ENCODE assay signal across 16 cellular contexts in the genomic region with DNA sequence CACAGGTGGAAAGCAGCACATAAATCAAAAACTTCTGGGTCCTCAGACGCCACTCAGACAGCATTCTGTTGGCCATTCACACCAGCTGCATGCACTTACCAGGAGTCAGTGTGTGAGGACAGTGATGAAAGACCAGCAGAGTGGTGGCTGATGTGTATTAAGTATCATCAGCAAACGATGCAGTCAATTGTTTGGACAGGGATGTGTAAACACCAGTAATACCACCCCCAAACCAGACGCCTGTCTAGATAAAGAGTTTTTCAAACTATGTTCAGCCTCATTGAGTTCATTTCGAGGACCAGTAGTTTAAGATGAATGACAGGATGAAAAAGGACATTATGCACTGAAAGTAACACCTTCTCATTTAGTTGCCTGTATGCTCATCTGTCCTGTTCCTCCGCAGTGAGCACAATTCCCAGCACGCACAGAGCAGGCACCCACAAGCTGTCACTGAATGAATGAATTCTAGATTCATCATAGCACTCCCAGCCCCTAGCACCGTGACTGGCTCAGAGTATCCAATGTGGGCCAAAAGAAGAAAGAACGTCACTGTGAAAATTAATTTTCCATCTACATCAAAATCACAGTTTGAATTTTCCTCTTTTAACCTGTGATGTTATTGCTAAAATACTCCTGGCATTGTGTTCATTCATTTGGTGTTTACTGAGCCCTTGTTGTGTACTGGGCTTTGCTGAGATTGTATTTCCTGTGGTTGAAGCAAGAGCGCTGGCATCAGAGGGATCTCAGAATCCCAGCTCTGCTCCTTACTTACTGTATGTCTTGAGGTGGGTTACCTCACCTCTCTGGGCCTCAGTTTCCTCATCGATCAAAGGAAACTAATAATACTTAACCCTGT.
A peak's percentile ranks its signal among the peaks of the same experiment; 100 is the strongest.
DNase-seq lines count a peak whose midpoint lies in the region; TF ChIP-seq lines count a peak whose summit lies in the region.
"Had no signal": no experiment of that assay in that cellular context is flagged by ENCODE, and none has a peak within 500 bp of the region (broad histone marks: within the 10 kb centered on the region; RNA-seq: fewer than 3 reads in every experiment).

No MANE protein-coding gene starts in this region.

- H3K27me3 ChIP-seq in suprapubic skin: peaks cover 5% of the 10 kb centered on the region
- H3K27me3 ChIP-seq in H9 (ENCODE audit: insufficient read depth, low read length): no peaks in the 10 kb centered on the region
- H3K27me3 ChIP-seq in sigmoid colon: no peaks in the 10 kb centered on the region
- H3K27me3 ChIP-seq: adrenal gland had no signal

- intact Hi-C loops in sigmoid colon (cut with DNase I) (no loop called here), MCF 10A (cut with micrococcal nuclease) (no loop called here)

- H3K9me3 Mint-ChIP-seq in H9: no peaks in the 10 kb centered on the region
- H3K9me3 Mint-ChIP-seq in MCF 10A (ENCODE audit: unreplicated experiment): peaks cover 9% of the 10 kb centered on the region

- H3K18ac ChIP-seq in H9 (ENCODE audit: insufficient read length, low read depth, low read length): no peak overlapping the region

- DNase-seq in NCI-H1436 treated with DMSO at 0.1 percent for 48 hours (lab: John Stamatoyannopoulos, UW) (peak; percentile 14), NCI-H1436 (lab: John Stamatoyannopoulos, UW) (no peak), NCI-H2107 treated with DMSO at 0.1 percent for 48 hours (lab: John Stamatoyannopoulos, UW; ENCODE audit: unreplicated experiment) (peak; percentile 97), suprapubic skin (ENCODE audit: low spot score in 2 of 2) (no peak), H9 (no peak), sigmoid colon (no peak), MCF 10A (ENCODE audit: unreplicated experiment) (no peak)
- DNase-seq: Kasumi-1; midbrain; NCI-H524 treated with DMSO at 0.1 percent for 48 hours; stimulated activated CD4-positive, alpha-beta T cell treated with anti-CD3 and anti-CD28 coated beads, Interleukin-4, amount 100 ng/mL, for 4 hours; T-cell had no signal

- H3K4me1 ChIP-seq in suprapubic skin (no peaks in the 10 kb centered on the region), H9 (ENCODE audit: insufficient read depth, low read length) (no peaks in the 10 kb centered on the region), sigmoid colon (no peaks in the 10 kb centered on the region)

- no peaks in the 10 kb centered on the region for H3K36me3 ChIP-seq in suprapubic skin
- no peaks in the 10 kb centered on the region for H3K36me3 ChIP-seq in sigmoid colon
- H3K36me3 ChIP-seq: adrenal gland, neutrophil had no signal

- H3K79me1 ChIP-seq in H9 (ENCODE audit: insufficient read depth, low read depth, low read length, poor library complexity, severe bottlenecking): no peaks in the 10 kb centered on the region

- H3K9me3 ChIP-seq in suprapubic skin (no peaks in the 10 kb centered on the region), H9 (ENCODE audit: control insufficient read depth, low read depth, low read length) (no peaks in the 10 kb centered on the region), sigmoid colon (no peaks in the 10 kb centered on the region)
- H3K9me3 ChIP-seq: adrenal gland, neutrophil had no signal

- no peak for TF ChIP-seq EP300 in suprapubic skin (IDR thresholded peaks at IDR 0.05)
- no peak for TF ChIP-seq EP300 in sigmoid colon (IDR thresholded peaks at IDR 0.05)

- H2BK120ac ChIP-seq in H9 (ENCODE audit: low read depth, low read length, poor library complexity, severe bottlenecking): no peak overlapping the region

- H2BK15ac ChIP-seq in H9 (ENCODE audit: low read depth, low read length): no peak overlapping the region

- no peaks in the 10 kb centered on the region for H4K20me1 ChIP-seq in H9 (ENCODE audit: control insufficient read depth, insufficient read depth, insufficient read length)

- H3K27ac ChIP-seq in VCaP (peak overlapping the region; percentile 50; the same call in 1 of the 2 replicates), suprapubic skin (peak overlapping the region; percentile 74), H9 (ENCODE audit: insufficient read length, low read depth, low read length) (no peak overlapping the region), sigmoid colon (no peak overlapping the region)
- H3K27ac ChIP-seq: 22Rv1, neutrophil had no signal

- CTCF ChIA-PET in MCF 10A (lab: Yijun Ruan, JAX): no interaction called here

- H3K79me2 ChIP-seq in H9 (ENCODE audit: insufficient read depth, low read length): no peaks in the 10 kb centered on the region

- H2AK5ac ChIP-seq in H9 (ENCODE audit: insufficient read length, low read length): no peak overlapping the region

- H3K36me3 Mint-ChIP-seq in H9 (ENCODE audit: insufficient read depth in 1 of 3, low read depth in 3 of 3): no peaks in the 10 kb centered on the region; a peak in 1 of 7 replicates
- H3K36me3 Mint-ChIP-seq in MCF 10A (ENCODE audit: insufficient read depth, unreplicated experiment): no peaks in the 10 kb centered on the region
- H3K36me3 Mint-ChIP-seq: T-cell had no signal

- H2BK5ac ChIP-seq in H9 (ENCODE audit: insufficient read length, low read length): no peak overlapping the region

- no peak overlapping the region for H3K9ac ChIP-seq in H9 (ENCODE audit: extremely low read depth, insufficient read length, low read length)

- POLR2A ChIA-PET in MCF 10A (lab: Yijun Ruan, JAX): no interaction called here

- no peak overlapping the region for H3T11ph ChIP-seq in H9 (ENCODE audit: low read length)

- H3K4me2 ChIP-seq in H9 (ENCODE audit: insufficient read depth, insufficient read length, low read length): no peak overlapping the region

- 77% methylated on average over 9 of the region's 10 CpGs for WGBS in suprapubic skin
- WGBS in H9 (ENCODE audit: extremely low coverage, insufficient read length, low lambda C conversion rate): no CpG with 5 or more reads among the region's 10 CpGs
- WGBS in sigmoid colon, 2 donors: 72 to 77% methylated on average over 10 of the region's 10 CpGs

- H4K8ac ChIP-seq in H9 (replicated peaks; ENCODE audit: insufficient read length, low read depth, low read length): no peak overlapping the region

- H3K4me3 Mint-ChIP-seq in H9: no peak overlapping the region
- H3K4me3 Mint-ChIP-seq in MCF 10A (ENCODE audit: unreplicated experiment): no peak overlapping the region
- H3K4me3 Mint-ChIP-seq: T-cell had no signal

- TF ChIP-seq CTCF in VCaP (conservative IDR thresholded peaks at IDR 0.05) (no peak), suprapubic skin (IDR thresholded peaks at IDR 0.05) (no peak), H9 (conservative IDR thresholded peaks at IDR 0.05) (no peak), sigmoid colon (IDR thresholded peaks at IDR 0.05) (no peak), MCF 10A (IDR thresholded peaks at IDR 0.05; ENCODE audit: unreplicated experiment) (no peak)

- no peak overlapping the region for H4K91ac ChIP-seq in H9 (ENCODE audit: insufficient read length, low read depth, low read length)

- no peak overlapping the region for H3K56ac ChIP-seq in H9 (ENCODE audit: insufficient read length, low read depth, low read length)

- no TSS peak for BruUV-seq in MCF 10A (replicated peaks; lab: Mats Ljungman, UMichigan)

- no peaks in the 10 kb centered on the region for H3K23me2 ChIP-seq in H9 (ENCODE audit: insufficient read length, low read depth, low read length, poor library complexity, severe bottlenecking)

- peaks cover 0 to 14% of the 10 kb centered on the region in 2 experiments; a peak in 2 of 4 replicates for H3K4me1 Mint-ChIP-seq in H9
- peaks cover 6% of the 10 kb centered on the region for H3K4me1 Mint-ChIP-seq in MCF 10A (ENCODE audit: insufficient read depth, unreplicated experiment)
- H3K4me1 Mint-ChIP-seq: T-cell had no signal

- H3K4me3 ChIP-seq in suprapubic skin (no peak overlapping the region), sigmoid colon (no peak overlapping the region)
- H3K4me3 ChIP-seq: adrenal gland had no signal

- no peak overlapping the region for H3K23ac ChIP-seq in H9 (ENCODE audit: insufficient read length, low read depth, low read length)

- H3K27me3 Mint-ChIP-seq in H9 (ENCODE audit: low read depth): no peaks in the 10 kb centered on the region
- H3K27me3 Mint-ChIP-seq in MCF 10A (ENCODE audit: insufficient read depth, unreplicated experiment): no peaks in the 10 kb centered on the region
- H3K27me3 Mint-ChIP-seq: T-cell had no signal

- H3K27ac Mint-ChIP-seq in H9 (no peak overlapping the region), MCF 10A (ENCODE audit: low read depth, unreplicated experiment) (no peak overlapping the region)
- H3K27ac Mint-ChIP-seq: T-cell had no signal

- H2AFZ ChIP-seq in H9 (ENCODE audit: low read length): no peak overlapping the region

- no peak for TF ChIP-seq POLR2A in suprapubic skin (IDR thresholded peaks at IDR 0.05)
- TF ChIP-seq POLR2A in sigmoid colon (IDR thresholded peaks at IDR 0.05): no peak

- no peak overlapping the region for H3K14ac ChIP-seq in H9 (ENCODE audit: insufficient read depth, low read length)

- H3K4ac ChIP-seq in H9 (ENCODE audit: low read depth, low read length): no peak overlapping the region

- H4K5ac ChIP-seq in H9 (ENCODE audit: insufficient read length, low read depth, low read length): no peak overlapping the region

- no peak overlapping the region for H2BK20ac ChIP-seq in H9 (ENCODE audit: low read depth, low read length, poor library complexity, severe bottlenecking)

- H2BK12ac ChIP-seq in H9 (ENCODE audit: insufficient read length, low read depth, low read length): no peak overlapping the region

Comparison
In these comparisons a context has a peak if more than half of its experiments do, and no peak if none do; other contexts are left out.
1. DNase-seq: peak in NCI-H1436 treated with DMSO at 0.1 percent for 48 hours (single experiment) and NCI-H2107 treated with DMSO at 0.1 percent for 48 hours (single experiment); none in NCI-H1436 (single experiment), suprapubic skin (0 of 2), H9 (single experiment), sigmoid colon (single experiment) and MCF 10A (single experiment).
2. H3K27ac ChIP-seq: peak in VCaP (single experiment) and suprapubic skin (single experiment); none in H9 (single experiment) and sigmoid colon (0 of 4).